In the genomic region with DNA sequence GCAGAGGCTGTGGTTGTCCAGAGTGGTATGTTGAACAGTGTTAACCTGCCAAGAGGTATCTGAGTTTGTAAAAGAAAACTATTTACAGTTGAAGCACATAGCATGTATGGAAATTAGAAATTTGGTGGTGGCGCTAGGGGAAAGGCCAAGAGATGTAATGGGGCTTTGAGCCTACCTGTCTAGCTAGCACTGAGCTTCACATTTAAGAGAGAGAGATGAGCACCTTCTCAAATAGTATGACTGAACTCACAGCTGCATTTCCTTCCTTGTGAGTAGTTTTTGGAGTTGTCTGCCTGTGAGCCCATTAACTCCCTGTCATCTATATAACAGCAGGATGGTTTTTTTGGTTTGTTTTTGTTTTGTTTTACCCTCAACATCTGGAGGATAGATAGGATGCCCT, we compare ENCODE assay signal across 1 cellular context.
TF ChIP-seq lines count a peak whose summit lies in the region.

No MANE protein-coding gene starts in this region.

TF ChIP-seq in SK-N-SH treated with all-trans-retinoic acid at 6 μM for 48 hours, 23 proteins besides CTCF, POLR2A, EP300 and RAD21 (continued from another document):
- TF ChIP-seq, protein P1, sequence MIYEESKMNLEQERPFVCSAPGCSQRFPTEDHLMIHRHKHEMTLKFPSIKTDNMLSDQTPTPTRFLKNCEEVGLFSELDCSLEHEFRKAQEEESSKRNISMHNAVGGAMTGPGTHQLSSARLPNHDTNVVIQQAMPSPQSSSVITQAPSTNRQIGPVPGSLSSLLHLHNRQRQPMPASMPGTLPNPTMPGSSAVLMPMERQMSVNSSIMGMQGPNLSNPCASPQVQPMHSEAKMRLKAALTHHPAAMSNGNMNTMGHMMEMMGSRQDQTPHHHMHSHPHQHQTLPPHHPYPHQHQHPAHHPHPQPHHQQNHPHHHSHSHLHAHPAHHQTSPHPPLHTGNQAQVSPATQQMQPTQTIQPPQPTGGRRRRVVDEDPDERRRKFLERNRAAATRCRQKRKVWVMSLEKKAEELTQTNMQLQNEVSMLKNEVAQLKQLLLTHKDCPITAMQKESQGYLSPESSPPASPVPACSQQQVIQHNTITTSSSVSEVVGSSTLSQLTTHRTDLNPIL (CRISPR knock-in tag; IDR thresholded peaks at IDR 0.05; ENCODE audit: low read depth), result no peak
- TF ChIP-seq ZFP3 (CRISPR knock-in tag; IDR thresholded peaks at IDR 0.05), result no peak
- TF ChIP-seq ZNF70 (CRISPR knock-in tag; IDR thresholded peaks at IDR 0.05), result no peak
- TF ChIP-seq GLIS3 (CRISPR knock-in tag; IDR thresholded peaks at IDR 0.05), result no peak
- no peak for TF ChIP-seq ISL1 (CRISPR knock-in tag; IDR thresholded peaks at IDR 0.05)
- no peak for TF ChIP-seq ZNF8 (CRISPR knock-in tag; IDR thresholded peaks at IDR 0.05)
- TF ChIP-seq TOX (CRISPR knock-in tag; IDR thresholded peaks at IDR 0.05; ENCODE audit: borderline replicate concordance), result no peak
- no peak for TF ChIP-seq BACH2 (CRISPR knock-in tag; IDR thresholded peaks at IDR 0.05; ENCODE audit: borderline replicate concordance)
- TF ChIP-seq RARB (CRISPR knock-in tag; IDR thresholded peaks at IDR 0.05), result no peak
- TF ChIP-seq, protein P2, sequence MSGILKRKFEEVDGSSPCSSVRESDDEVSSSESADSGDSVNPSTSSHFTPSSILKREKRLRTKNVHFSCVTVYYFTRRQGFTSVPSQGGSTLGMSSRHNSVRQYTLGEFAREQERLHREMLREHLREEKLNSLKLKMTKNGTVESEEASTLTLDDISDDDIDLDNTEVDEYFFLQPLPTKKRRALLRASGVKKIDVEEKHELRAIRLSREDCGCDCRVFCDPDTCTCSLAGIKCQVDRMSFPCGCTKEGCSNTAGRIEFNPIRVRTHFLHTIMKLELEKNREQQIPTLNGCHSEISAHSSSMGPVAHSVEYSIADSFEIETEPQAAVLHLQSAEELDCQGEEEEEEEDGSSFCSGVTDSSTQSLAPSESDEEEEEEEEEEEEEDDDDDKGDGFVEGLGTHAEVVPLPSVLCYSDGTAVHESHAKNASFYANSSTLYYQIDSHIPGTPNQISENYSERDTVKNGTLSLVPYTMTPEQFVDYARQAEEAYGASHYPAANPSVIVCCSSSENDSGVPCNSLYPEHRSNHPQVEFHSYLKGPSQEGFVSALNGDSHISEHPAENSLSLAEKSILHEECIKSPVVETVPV (CRISPR knock-in tag; IDR thresholded peaks at IDR 0.05), result no peak
- TF ChIP-seq, protein P3, sequence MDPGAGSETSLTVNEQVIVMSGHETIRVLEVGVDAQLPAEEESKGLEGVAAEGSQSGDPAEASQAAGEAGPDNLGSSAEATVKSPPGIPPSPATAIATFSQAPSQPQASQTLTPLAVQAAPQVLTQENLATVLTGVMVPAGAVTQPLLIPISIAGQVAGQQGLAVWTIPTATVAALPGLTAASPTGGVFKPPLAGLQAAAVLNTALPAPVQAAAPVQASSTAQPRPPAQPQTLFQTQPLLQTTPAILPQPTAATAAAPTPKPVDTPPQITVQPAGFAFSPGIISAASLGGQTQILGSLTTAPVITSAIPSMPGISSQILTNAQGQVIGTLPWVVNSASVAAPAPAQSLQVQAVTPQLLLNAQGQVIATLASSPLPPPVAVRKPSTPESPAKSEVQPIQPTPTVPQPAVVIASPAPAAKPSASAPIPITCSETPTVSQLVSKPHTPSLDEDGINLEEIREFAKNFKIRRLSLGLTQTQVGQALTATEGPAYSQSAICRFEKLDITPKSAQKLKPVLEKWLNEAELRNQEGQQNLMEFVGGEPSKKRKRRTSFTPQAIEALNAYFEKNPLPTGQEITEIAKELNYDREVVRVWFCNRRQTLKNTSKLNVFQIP (CRISPR knock-in tag; IDR thresholded peaks at IDR 0.05; ENCODE audit: borderline replicate concordance, low read depth), result no peak
- TF ChIP-seq ZFP30 (CRISPR knock-in tag; IDR thresholded peaks at IDR 0.05), result no peak
- TF ChIP-seq SNAI2 (CRISPR knock-in tag; IDR thresholded peaks at IDR 0.05), result no peak
